Comparison of ENCODE assay signal across 13 cellular contexts in genomic region chr1:59696421-59697115, GRCh38.
DNase-seq lines count a peak whose midpoint lies in the region; ATAC-seq, FAIRE-seq and TF ChIP-seq lines count a peak whose summit lies in the region.
"Had no signal": no experiment of that assay in that cellular context is flagged by ENCODE, and none has a peak within 500 bp of the region (broad histone marks: within the 10 kb centered on the region; RNA-seq: fewer than 3 reads in every experiment).

No MANE protein-coding gene starts in this region.

- no peak overlapping the region for H3K4me2 ChIP-seq in HepG2 (ENCODE audit: low read depth, low read length)

- ATAC-seq in GM21576 (IDR thresholded peaks at IDR 0.05; ENCODE audit: unreplicated experiment) (peak; percentile 46), HepG2 (no peak)
- ATAC-seq: HCT116 had no signal

- H2AFZ ChIP-seq in HepG2 (ENCODE audit: low read length) = no peak overlapping the region

- POLR2A ChIA-PET in CD4-positive, alpha-beta memory T cell (lab: Charles Lee; ENCODE audit: partially characterized antibody) = interaction anchor here (3.5 kb wide), 1 partner anchor 912 kb away, joined by 20 read pairs; the partner anchor contains the start of gene JUN
- POLR2A ChIA-PET in HepG2 (lab: Yijun Ruan, JAX) = interaction anchor here (1.0 to 2.4 kb wide), 2 partner anchors 39 to 912 kb away, joined by 3 to 13 read pairs; partner anchors contain the start of gene JUN

- H3K27ac ChIP-seq in CD4-positive, alpha-beta memory T cell (ENCODE audit: low read depth, low read length) = no peak overlapping the region
- H3K27ac ChIP-seq in HepG2 (ENCODE audit: extremely low read length, insufficient read depth, low read length) = peak overlapping the region; percentile 74
- H3K27ac ChIP-seq: brain microvascular endothelial cell had no signal

- H3K27me3 Mint-ChIP-seq in CD4-positive, alpha-beta memory T cell = peaks cover 0 to 2% of the 10 kb centered on the region in 2 donors

- in situ Hi-C loops in HepG2 (cut with HindIII; ENCODE audit: extremely low pct_ligation_motif_present, low pct_unique_long_range_greater_than_20kb) = loop anchor here (10.0 kb wide), 1 partner anchor 402 kb away; the partner anchor contains the start of gene FGGY

- CTCF ChIA-PET in CD4-positive, alpha-beta memory T cell (lab: Charles Lee; ENCODE audit: partially characterized antibody) = interaction anchor here (0.6 to 8.1 kb wide), 5 partner anchors 10 to 1181 kb away, joined by 3 to 161 read pairs (median 12); no protein-coding TSS in a partner anchor
- CTCF ChIA-PET in HepG2 (lab: Yijun Ruan, JAX; ENCODE audit: low intra/inter-chr PET ratio, low total read pairs) = no interaction called here

- H3K4me3 Mint-ChIP-seq in CD4-positive, alpha-beta memory T cell = peak overlapping the region in 7 of 8 donors; percentile 47 to 86 (median 74)

- no peak overlapping the region for H3K9ac ChIP-seq in HepG2 (ENCODE audit: insufficient read depth, low read depth, low read length)

- TF ChIP-seq CTCF in NB4 (IDR thresholded peaks at IDR 0.05; ENCODE audit: low read depth, low read length) = no peak
- no peak for TF ChIP-seq CTCF in HepG2 (CRISPR knock-in tag; IDR thresholded peaks at IDR 0.05)

- no peaks in the 10 kb centered on the region for H3K9me3 Mint-ChIP-seq in CD4-positive, alpha-beta memory T cell

- H3K79me2 ChIP-seq in HepG2 (ENCODE audit: insufficient read depth, low read length) = no peaks in the 10 kb centered on the region

- no peak for TF ChIP-seq POLR2A in NB4 (IDR thresholded peaks at IDR 0.05; ENCODE audit: extremely low read depth, insufficient read length)
- TF ChIP-seq POLR2A in HepG2 (IDR thresholded peaks at IDR 0.05; ENCODE audit: insufficient read depth in 1 of 2, low read depth in 2 of 2, low read length in 2 of 2) = no peak

- no peak for FAIRE-seq in HepG2 (lab: Jason Lieb, UNC)

- no peaks in the 10 kb centered on the region for H3K27me3 ChIP-seq in CD4-positive, alpha-beta memory T cell (ENCODE audit: insufficient read depth, low read length)
- no peaks in the 10 kb centered on the region for H3K27me3 ChIP-seq in HepG2 (ENCODE audit: control insufficient read depth in 1 of 2, insufficient read depth in 2 of 2, low read length in 2 of 2)
- H3K27me3 ChIP-seq: brain microvascular endothelial cell, heart right ventricle had no signal

- no TSS peak for BruUV-seq in HepG2 (replicated peaks; lab: Mats Ljungman, UMichigan)

- no peaks in the 10 kb centered on the region for H4K20me1 ChIP-seq in HepG2 (ENCODE audit: insufficient read depth, low read length)

- peak overlapping the region in 2 of 7 donors; percentile 2 to 16 for H3K27ac Mint-ChIP-seq in CD4-positive, alpha-beta memory T cell

- WGBS in HepG2 (ENCODE audit: low lambda C conversion rate) = 97% methylated on average over 8 of the region's 8 CpGs

- no peaks in the 10 kb centered on the region for H3K36me3 ChIP-seq in CD4-positive, alpha-beta memory T cell (ENCODE audit: insufficient read depth, low read length)
- no peaks in the 10 kb centered on the region for H3K36me3 ChIP-seq in HepG2 (replicated peaks in 1 of 2; ENCODE audit: control insufficient read depth in 1 of 2, insufficient read depth in 2 of 2, low read length in 2 of 2)
- H3K36me3 ChIP-seq: brain microvascular endothelial cell, heart right ventricle had no signal

- H3K4me3 ChIP-seq in CD4-positive, alpha-beta memory T cell (ENCODE audit: low read length in 2 of 2) = peak overlapping the region in 1 of 2 donors; percentile 23
- H3K4me3 ChIP-seq in NB4 (ENCODE audit: low read depth, low read length) = peak overlapping the region; percentile 70
- H3K4me3 ChIP-seq in HepG2 (replicated peaks in 1 of 3; ENCODE audit: insufficient read depth in 1 of 3, low read depth in 2 of 3, low read length in 3 of 3) = no peak overlapping the region

- no peak for TF ChIP-seq EP300 in HepG2 (IDR thresholded peaks at IDR 0.05; ENCODE audit: low read depth in 2 of 2, low read length in 2 of 2)
- TF ChIP-seq EP300 in HepG2 (CRISPR knock-in tag; IDR thresholded peaks at IDR 0.05; ENCODE audit: borderline replicate concordance) = no peak

- peaks cover 22% of the 10 kb centered on the region for H3K4me1 ChIP-seq in CD4-positive, alpha-beta memory T cell (ENCODE audit: insufficient read depth, low read length)
- peaks cover 37% of the 10 kb centered on the region for H3K4me1 ChIP-seq in HepG2 (ENCODE audit: insufficient read depth, low read length)

- peaks cover 13 to 19% (median 15%) of the 10 kb centered on the region in 4 donors for H3K4me1 Mint-ChIP-seq in CD4-positive, alpha-beta memory T cell

- intact Hi-C loops in CD4-positive, alpha-beta memory T cell (cut with micrococcal nuclease) = loop anchor here (5.0 kb wide), 1 partner anchor 619 kb away; no protein-coding TSS in a partner anchor
- intact Hi-C loops in HepG2 (cut with micrococcal nuclease; ENCODE audit: unreplicated experiment) = loop anchor here (1.0 to 10.0 kb wide), 2 partner anchors 139 to 912 kb away; partner anchors contain the start of gene JUN

- no peaks in the 10 kb centered on the region for H3K36me3 Mint-ChIP-seq in CD4-positive, alpha-beta memory T cell

- no peak for DNase-seq in CD4-positive, alpha-beta memory T cell
- DNase-seq in NB4 (ENCODE audit: low read depth) (peak; percentile 92), HepG2 (ENCODE audit: low spot score) (no peak), DMS79 treated with DMSO at 0.1 percent for 48 hours (lab: John Stamatoyannopoulos, UW) (no peak), middle frontal gyrus (ENCODE audit: extremely low spot score, low spot score) (no peak), NCI-H446 (lab: John Stamatoyannopoulos, UW) (no peak), RPMI8226 (no peak)
- DNase-seq: brain microvascular endothelial cell, DMS153, heart right ventricle, NCI-H2107 had no signal

- TF ChIP-seq RAD21 in HepG2 (CRISPR knock-in tag; IDR thresholded peaks at IDR 0.05) = no peak

- no peaks in the 10 kb centered on the region for H3K9me3 ChIP-seq in CD4-positive, alpha-beta memory T cell (ENCODE audit: control insufficient read depth in 1 of 2, low read length in 2 of 2)
- H3K9me3 ChIP-seq in HepG2 (ENCODE audit: low read length) = no peaks in the 10 kb centered on the region
- H3K9me3 ChIP-seq: heart right ventricle had no signal

TF ChIP-seq in HepG2, 621 proteins besides CTCF, POLR2A, EP300 and RAD21:
- TF ChIP-seq ADNP (CRISPR knock-in tag; IDR thresholded peaks at IDR 0.05) = 0 out of 2 replicates have a peak, but pooled peaks have one; percentile 8
- TF ChIP-seq DNMT3B (CRISPR knock-in tag; conservative IDR thresholded peaks at IDR 0.05) = no peak
- no peak for TF ChIP-seq NFE2L1 (CRISPR knock-in tag; IDR thresholded peaks at IDR 0.05; ENCODE audit: borderline replicate concordance)
- 0 out of 2 replicates have a peak, but pooled peaks have one; percentile 30 for TF ChIP-seq KDM1A (CRISPR knock-in tag; IDR thresholded peaks at IDR 0.05)
- no peak for TF ChIP-seq TBL1XR1 (IDR thresholded peaks at IDR 0.05; ENCODE audit: borderline replicate concordance, low read length, partially characterized antibody)
- TF ChIP-seq MIXL1 (CRISPR knock-in tag; IDR thresholded peaks at IDR 0.05) = no peak
- TF ChIP-seq ZNF691 (CRISPR knock-in tag; IDR thresholded peaks at IDR 0.05; ENCODE audit: borderline replicate concordance, low read depth) = peak; percentile 98
- no peak for TF ChIP-seq CERS6 (CRISPR knock-in tag; IDR thresholded peaks at IDR 0.05)
- no peak for TF ChIP-seq ZNF501 (CRISPR knock-in tag; IDR thresholded peaks at IDR 0.05)
